ENCODE assay signal across 15 cellular contexts in the genomic region with DNA sequence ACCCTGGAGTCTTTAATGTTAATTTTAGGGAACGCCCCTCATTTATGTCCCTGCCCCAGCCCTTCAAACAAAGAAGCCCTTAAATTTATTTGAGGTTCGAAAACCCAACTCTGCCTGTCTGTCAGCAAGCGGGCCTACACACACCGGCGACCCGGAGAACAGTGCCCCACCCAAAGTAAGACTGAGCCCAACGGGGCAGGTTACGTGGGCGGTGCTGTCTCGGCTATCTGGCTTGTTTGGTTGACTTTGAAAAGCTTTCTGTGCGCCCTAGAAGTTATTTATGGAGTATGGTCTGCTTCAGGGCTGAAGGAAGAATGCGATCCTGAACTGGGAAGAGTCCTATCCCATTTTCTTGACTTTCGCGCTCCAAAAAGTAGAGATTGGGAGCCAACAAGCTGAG. TPM values are rescaled to one million over a fixed set of nuclear protein-coding genes. Genes with fewer than 3 reads are reported as not detected.
DNase-seq lines count a peak whose midpoint lies in the region; ATAC-seq and TF ChIP-seq lines count a peak whose summit lies in the region.
"Had no signal": no experiment of that assay in that cellular context is flagged by ENCODE, and none has a peak within 500 bp of the region (broad histone marks: within the 10 kb centered on the region; RNA-seq: fewer than 3 reads in every experiment).

No MANE protein-coding gene starts in this region.

- H3K27me3 Mint-ChIP-seq in activated naive CD4-positive, alpha-beta T cell treated with anti-CD3 and anti-CD28 coated beads for 36 hours (ENCODE audit: low read depth): peaks cover 58% of the 10 kb centered on the region

- no peak overlapping the region for H3K56ac ChIP-seq in IMR-90 (ENCODE audit: extremely low read depth, insufficient read depth, low read length)

- H3K4me1 Mint-ChIP-seq in activated naive CD4-positive, alpha-beta T cell treated with anti-CD3 and anti-CD28 coated beads for 36 hours (ENCODE audit: low read depth): peaks cover 13% of the 10 kb centered on the region

- no peak overlapping the region for H4K91ac ChIP-seq in IMR-90 (ENCODE audit: insufficient read depth, low read depth, low read length)

- H3K4me3 Mint-ChIP-seq in activated naive CD4-positive, alpha-beta T cell treated with anti-CD3 and anti-CD28 coated beads for 36 hours: peak overlapping the region; percentile 2

- BruUV-seq in IMR-90 (replicated peaks; lab: Mats Ljungman, UMichigan): no TSS peak

- no peak overlapping the region for H2AK5ac ChIP-seq in IMR-90 (ENCODE audit: low read depth, low read length)

- H3K4me3 ChIP-seq in IMR-90 (ENCODE audit: insufficient read depth, low read depth, low read length) (no peak overlapping the region), endocrine pancreas (ENCODE audit: control insufficient read depth, insufficient read depth, low read length) (peak overlapping the region; percentile 71), parathyroid adenoma (ENCODE audit: low read depth, low read length) (no peak overlapping the region), suprapubic skin (no peak overlapping the region)
- H3K4me3 ChIP-seq: gastrocnemius medialis had no signal

- H3K27me3 ChIP-seq in IMR-90 (ENCODE audit: control insufficient read depth, insufficient read depth, low read length): peaks cover 24% of the 10 kb centered on the region
- no peaks in the 10 kb centered on the region for H3K27me3 ChIP-seq in endocrine pancreas (ENCODE audit: control insufficient read depth, insufficient read depth, low read length)
- H3K27me3 ChIP-seq in parathyroid adenoma (ENCODE audit: control insufficient read depth, insufficient read depth, low read length): peaks cover 17% of the 10 kb centered on the region
- peaks cover 78% of the 10 kb centered on the region for H3K27me3 ChIP-seq in suprapubic skin

- H3K27ac Mint-ChIP-seq in activated naive CD4-positive, alpha-beta T cell treated with anti-CD3 and anti-CD28 coated beads for 36 hours: no peak overlapping the region

- WGBS in IMR-90 (ENCODE audit: extremely low coverage in 2 of 2, insufficient read length in 1 of 2), 2 experiments: 8% methylated on average over 5 of the region's 14 CpGs; no CpG with 5 or more reads in 1 of the 2 experiments
- 31% methylated on average over 14 of the region's 14 CpGs for WGBS in suprapubic skin

- H3K9me1 ChIP-seq in IMR-90 (ENCODE audit: insufficient read depth, low read length): peaks cover 3% of the 10 kb centered on the region; the same call in 1 of the 2 replicates

- TF ChIP-seq POLR2A in IMR-90 (IDR thresholded peaks at IDR 0.05; ENCODE audit: low read depth, low read length) (no peak), suprapubic skin (IDR thresholded peaks at IDR 0.05) (no peak)

- no peak for TF ChIP-seq RAD21 in IMR-90 (IDR thresholded peaks at IDR 0.05; ENCODE audit: low read length)

- H2BK120ac ChIP-seq in IMR-90 (ENCODE audit: low read depth, low read length): no peak overlapping the region

- in situ Hi-C loops in IMR-90 (cut with MboI; ENCODE audit: low sequenced_read_pairs): no loop called here

- H3K9me3 Mint-ChIP-seq in activated naive CD4-positive, alpha-beta T cell treated with anti-CD3 and anti-CD28 coated beads for 36 hours: no peaks in the 10 kb centered on the region

- no peak overlapping the region for H3K14ac ChIP-seq in IMR-90 (replicated peaks; ENCODE audit: low read depth, low read length)

- no peak for TF ChIP-seq CTCF in IMR-90 (conservative IDR thresholded peaks at IDR 0.05; ENCODE audit: low read depth, low read length)
- TF ChIP-seq CTCF in parathyroid adenoma (IDR thresholded peaks at IDR 0.05): no peak
- TF ChIP-seq CTCF in suprapubic skin (IDR thresholded peaks at IDR 0.05): no peak

- H3K36me3 Mint-ChIP-seq in activated naive CD4-positive, alpha-beta T cell treated with anti-CD3 and anti-CD28 coated beads for 36 hours (ENCODE audit: low read depth): no peaks in the 10 kb centered on the region

- no peak overlapping the region for H3K27ac ChIP-seq in IMR-90 (ENCODE audit: insufficient read depth, low read length)
- peak overlapping the region; percentile 82 for H3K27ac ChIP-seq in parathyroid adenoma
- H3K27ac ChIP-seq in suprapubic skin: no peak overlapping the region
- H3K27ac ChIP-seq: breast epithelium, gastrocnemius medialis, psoas muscle had no signal

- H3K4me2 ChIP-seq in IMR-90 (ENCODE audit: low read depth, low read length): no peak overlapping the region
- H3K4me2 ChIP-seq in parathyroid adenoma (ENCODE audit: low read length): no peak overlapping the region

- TF ChIP-seq EP300 in suprapubic skin (IDR thresholded peaks at IDR 0.05): no peak

- no peak overlapping the region for H4K5ac ChIP-seq in IMR-90 (ENCODE audit: low read depth, low read length)

- CTCF ChIA-PET in activated naive CD4-positive, alpha-beta T cell treated with anti-CD3 and anti-CD28 coated beads for 36 hours (lab: Charles Lee): no interaction called here
- CTCF ChIA-PET in IMR-90 (lab: Yijun Ruan, JAX): interaction anchor here (1.3 kb wide), 1 partner anchor 55 kb away, joined by 6 read pairs; no protein-coding TSS in a partner anchor

- no peak overlapping the region for H2BK20ac ChIP-seq in IMR-90 (ENCODE audit: low read depth, low read length)

- ATAC-seq in IMR-90 (ENCODE audit: low read depth) (no peak), HG02970 (IDR thresholded peaks at IDR 0.05; ENCODE audit: low FRiP score, unreplicated experiment) (no peak)
- ATAC-seq: gastrocnemius medialis, psoas muscle had no signal

- H3K9me3 ChIP-seq in IMR-90 (ENCODE audit: control insufficient read depth, insufficient read depth, low read length) (no peaks in the 10 kb centered on the region), endocrine pancreas (ENCODE audit: control insufficient read depth, low read length) (no peaks in the 10 kb centered on the region), parathyroid adenoma (ENCODE audit: control insufficient read depth, low read length) (no peaks in the 10 kb centered on the region), suprapubic skin (no peaks in the 10 kb centered on the region)
- H3K9me3 ChIP-seq: breast epithelium, gastrocnemius medialis, psoas muscle had no signal

- H2BK15ac ChIP-seq in IMR-90 (ENCODE audit: low read depth, low read length): no peak overlapping the region

- no peaks in the 10 kb centered on the region for H3K36me3 ChIP-seq in IMR-90 (ENCODE audit: control insufficient read depth, insufficient read depth, low read length)
- no peaks in the 10 kb centered on the region for H3K36me3 ChIP-seq in endocrine pancreas (ENCODE audit: control insufficient read depth, insufficient read depth, low read length)
- no peaks in the 10 kb centered on the region for H3K36me3 ChIP-seq in parathyroid adenoma (ENCODE audit: control insufficient read depth, insufficient read depth, low read length)
- H3K36me3 ChIP-seq in suprapubic skin: no peaks in the 10 kb centered on the region
- H3K36me3 ChIP-seq: breast epithelium, gastrocnemius medialis had no signal

- peaks cover 0 to 9% of the 10 kb centered on the region in 2 experiments; a peak in 2 of 4 replicates for H3K79me1 ChIP-seq in IMR-90 (ENCODE audit: low read depth in 1 of 2, low read length in 2 of 2)

- no peak overlapping the region for H3K4ac ChIP-seq in IMR-90 (ENCODE audit: low read depth, low read length)

- H3K18ac ChIP-seq in IMR-90 (ENCODE audit: low read depth, low read length): no peak overlapping the region

- H2BK5ac ChIP-seq in IMR-90 (ENCODE audit: low read depth, low read length, poor library complexity, severe bottlenecking): no peak overlapping the region

- peaks cover 9% of the 10 kb centered on the region for H3K4me1 ChIP-seq in IMR-90 (ENCODE audit: control insufficient read depth, insufficient read depth, low read length)
- peaks cover 20% of the 10 kb centered on the region for H3K4me1 ChIP-seq in endocrine pancreas (ENCODE audit: control insufficient read depth, insufficient read depth, low read length)
- peaks cover 25% of the 10 kb centered on the region for H3K4me1 ChIP-seq in parathyroid adenoma
- H3K4me1 ChIP-seq in suprapubic skin: peaks cover 18% of the 10 kb centered on the region
- H3K4me1 ChIP-seq: gastrocnemius medialis had no signal

- peaks cover 5% of the 10 kb centered on the region for H3K79me2 ChIP-seq in parathyroid adenoma

- POLR2A ChIA-PET in IMR-90 (lab: Charles Lee; ENCODE audit: unreplicated experiment): no interaction called here

- H3K9ac ChIP-seq in IMR-90 (ENCODE audit: low read depth, low read length) (no peak overlapping the region), endocrine pancreas (ENCODE audit: control insufficient read depth, insufficient read depth, low read length) (peak overlapping the region; percentile 41), parathyroid adenoma (peak overlapping the region; percentile 2)

- intact Hi-C loops in activated naive CD4-positive, alpha-beta T cell treated with anti-CD3 and anti-CD28 coated beads for 36 hours (cut with micrococcal nuclease): no loop called here
- intact Hi-C loops in IMR-90 (cut with micrococcal nuclease): no loop called here

- H2AK9ac ChIP-seq in IMR-90 (replicated peaks; ENCODE audit: low read depth, low read length, poor library complexity): no peak overlapping the region

- H2AFZ ChIP-seq in IMR-90 (replicated peaks; ENCODE audit: low read length, poor library complexity) (peak overlapping the region; percentile 46), parathyroid adenoma (peak overlapping the region; percentile 95)

- no peak overlapping the region for H4K8ac ChIP-seq in IMR-90 (ENCODE audit: low read depth in 2 of 2, low read length in 2 of 2)

- dilution Hi-C loops in IMR-90 (cut with HindIII; ENCODE audit: low sequenced_read_pairs, unreplicated experiment): no loop called here

- H4K20me1 ChIP-seq in IMR-90 (ENCODE audit: insufficient read depth, low read length): peaks cover 21% of the 10 kb centered on the region

- no peak overlapping the region for H3K23ac ChIP-seq in IMR-90 (ENCODE audit: low read depth, low read length)

- no peak for DNase-seq in activated naive CD4-positive, alpha-beta T cell treated with anti-CD3 and anti-CD28 coated beads for 36 hours
- no peak for DNase-seq in activated naive CD4-positive, alpha-beta T cell treated with Interleukin-2 at 50 U/mL for 16 hours
- DNase-seq in IMR-90 (no peak), suprapubic skin (ENCODE audit: low spot score in 2 of 2) (no peak), hepatic stellate cell (ENCODE audit: low spot score) (no peak)
- DNase-seq: gastrocnemius medialis; NK-92 treated with Interleukin-12 subunit alpha and Interleukin-12 subunit beta, amount 100 ng/mL, for 24 hours; SIG-M5 had no signal

RNA-seq across cellular contexts. Expression of a gene that starts 1.5 kb away (rescaled TPM):
- total RNA-seq in activated naive CD4-positive, alpha-beta T cell treated with anti-CD3 and anti-CD28 coated beads for 36 hours: under 1 TPM; 0.10 TPM
- total RNA-seq in IMR-90 (2012; rRNA removed): 4.5 and 6.4 TPM in 2 replicates
- 7.5 and 8.8 TPM in 2 replicates for polyA plus RNA-seq in IMR-90 (2012; rRNA removed)
- 5.2 and 5.8 TPM in 2 replicates for polyA plus RNA-seq in IMR-90 (2012; cell fraction: cytosol; rRNA removed)
- 2.3 and 2.6 TPM in 2 replicates for polyA plus RNA-seq in IMR-90 (2012; cell fraction: nucleus; rRNA removed; ENCODE audit: low replicate concordance)
- 1 to 10 TPM in 1 of 4 donors, under 1 TPM in 1, not detected in 2; 0.60 to 1.3 TPM for total RNA-seq in suprapubic skin
- total RNA-seq: breast epithelium, psoas muscle, subcutaneous adipose tissue had no signal

RNA-seq across cellular contexts. Expression of a gene that starts 32.7 kb away (rescaled TPM):
- total RNA-seq in activated naive CD4-positive, alpha-beta T cell treated with anti-CD3 and anti-CD28 coated beads for 36 hours: under 1 TPM in 1 of 2 experiments, not detected in 1; 0.17 TPM
- total RNA-seq in IMR-90 (2012; rRNA removed) (under 0.01 and 0.28 TPM in 2 replicates), suprapubic skin (not detected)
- 0.07 and 0.26 TPM in 2 replicates for polyA plus RNA-seq in IMR-90 (2012; rRNA removed)
- polyA plus RNA-seq in IMR-90 (2012; cell fraction: cytosol; rRNA removed): 0.02 TPM in 2 replicates
- polyA plus RNA-seq in IMR-90 (2012; cell fraction: nucleus; rRNA removed; ENCODE audit: low replicate concordance): not detected in 2 replicates
- total RNA-seq: gastrocnemius medialis, mononuclear cell, psoas muscle, subcutaneous adipose tissue had no signal
